Comparison of ENCODE assay signal across 33 cellular contexts in the genomic region with DNA sequence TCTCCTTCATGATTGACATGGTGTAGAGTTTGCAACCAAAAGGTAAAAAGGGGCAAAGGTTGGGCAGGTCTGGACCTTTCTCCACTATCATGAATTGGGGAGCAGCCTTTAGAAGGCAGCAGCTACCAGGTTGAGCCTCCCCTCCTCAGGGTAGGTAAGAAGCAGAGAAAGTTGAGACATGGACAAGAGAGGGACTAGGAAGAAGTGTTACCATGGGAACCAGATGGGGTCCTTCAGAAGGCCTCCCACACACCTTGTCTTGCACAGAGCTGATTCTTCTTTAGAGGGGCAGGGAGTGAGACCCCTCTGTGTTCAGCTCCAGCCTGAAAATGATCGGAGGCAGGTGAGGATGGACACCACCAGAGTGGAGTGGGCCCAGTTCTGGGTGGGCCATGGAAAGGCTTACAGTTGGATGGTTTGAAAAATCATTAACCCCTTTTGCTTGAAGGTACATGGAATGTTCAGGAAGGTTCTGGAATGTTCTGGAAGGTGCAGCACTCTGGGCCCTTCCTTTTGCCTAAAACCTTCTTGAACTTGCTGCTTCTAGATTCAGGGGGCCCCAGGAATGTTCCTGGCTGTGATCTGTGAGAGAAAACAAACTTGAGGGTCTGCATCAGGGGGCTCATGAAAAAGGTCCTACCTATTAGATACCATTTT. TPM values are rescaled to one million over a fixed set of nuclear protein-coding genes. Genes with fewer than 3 reads are reported as not detected.
"Had no signal": no experiment of that assay in that cellular context is flagged by ENCODE, and none has a peak within 500 bp of the region (broad histone marks: within the 10 kb centered on the region; RNA-seq: fewer than 3 reads in every experiment).

No MANE protein-coding gene starts in this region.

- H3K4me1 Mint-ChIP-seq: activated B cell treated with CpG ODN at 0.5 μM for 24 hours; activated naive CD4-positive, alpha-beta T cell treated with anti-CD3 and anti-CD28 coated beads, Interleukin-2, amount 10 ng/mL, durations not matched to agents 7 days and 5 days had no signal

- H3K27me3 ChIP-seq: ascending aorta, body of pancreas, breast epithelium, SJSA1 had no signal

- H3K36me3 ChIP-seq: breast epithelium had no signal

- H3K4me3 Mint-ChIP-seq: activated B cell treated with CpG ODN at 0.5 μM for 24 hours; activated CD4-positive, alpha-beta memory T cell treated with anti-CD3 and anti-CD28 coated beads for 36 hours; activated naive CD4-positive, alpha-beta T cell treated with anti-CD3 and anti-CD28 coated beads, Interleukin-2, amount 10 ng/mL, durations not matched to agents 7 days and 5 days; activated naive CD8-positive, alpha-beta T cell treated with anti-CD3 and anti-CD28 coated beads, Interleukin-2, amount 10 ng/mL, durations not matched to agents 7 days and 5 days; activated T-cell treated with anti-CD3 and anti-CD28 coated beads, Interleukin-2, amount 50 U/mL, for 4 hours; activated T-helper 1 cell treated with anti-CD3 and anti-CD28 coated beads, Interleukin-12 subunit alpha, Interleukin-12 subunit beta, Interleukin-2, Interleukin-4 antibody, amounts not matched to agents 30 ng/mL and 10 ng/mL and 1 ng/mL, durations not matched to agents 14 hours and 24 hours and 36 hours had no signal

- H3K9me3 ChIP-seq: ascending aorta, body of pancreas, breast epithelium, SJSA1 had no signal

- H3K9me3 Mint-ChIP-seq: activated B cell treated with CpG ODN at 0.5 μM for 24 hours; activated CD4-positive, alpha-beta memory T cell treated with anti-CD3 and anti-CD28 coated beads for 36 hours; activated naive CD4-positive, alpha-beta T cell treated with anti-CD3 and anti-CD28 coated beads, Interleukin-2, amount 10 ng/mL, durations not matched to agents 7 days and 5 days; activated naive CD8-positive, alpha-beta T cell treated with anti-CD3 and anti-CD28 coated beads, Interleukin-2, amount 10 ng/mL, durations not matched to agents 7 days and 5 days; activated T-cell treated with anti-CD3 and anti-CD28 coated beads, Interleukin-2, amount 50 U/mL, for 4 hours; activated T-helper 1 cell treated with anti-CD3 and anti-CD28 coated beads, Interleukin-12 subunit alpha, Interleukin-12 subunit beta, Interleukin-2, Interleukin-4 antibody, amounts not matched to agents 30 ng/mL and 10 ng/mL and 1 ng/mL, durations not matched to agents 14 hours and 24 hours and 36 hours had no signal

- H3K27me3 Mint-ChIP-seq: activated B cell treated with CpG ODN at 0.5 μM for 24 hours had no signal

- DNase-seq: activated B cell treated with CpG ODN at 0.5 μM for 24 hours; activated CD4-positive, alpha-beta memory T cell treated with anti-CD3 and anti-CD28 coated beads for 36 hours; activated CD4-positive, alpha-beta T cell treated with anti-CD3 and anti-CD28 coated beads for 4 hours; activated CD4-positive, alpha-beta T cell treated with anti-CD3 and anti-CD28 coated beads, Interleukin-2, amount 50 U/mL, for 1 hour; activated CD4-positive, CD25-positive, alpha-beta regulatory T cell treated with anti-CD3 and anti-CD28 coated beads, Interleukin-2, amount 50 U/mL, for 72 hours; activated CD8-positive, alpha-beta memory T cell treated with anti-CD3 and anti-CD28 coated beads, Interleukin-2, amount 50 U/mL, for 4 hours; activated naive CD4-positive, alpha-beta T cell treated with anti-CD3 and anti-CD28 coated beads, Interleukin-2, amount 10 ng/mL, durations not matched to agents 7 days and 5 days; activated naive CD8-positive, alpha-beta T cell treated with anti-CD3 and anti-CD28 coated beads, Interleukin-2, amount 10 ng/mL, durations not matched to agents 7 days and 5 days; activated T-cell treated with anti-CD3 and anti-CD28 coated beads for 4 hours; activated T-cell treated with anti-CD3 and anti-CD28 coated beads, Interleukin-2, amount 50 U/mL, for 4 hours; amygdala; body of pancreas; Karpas-422; KBM-7; NCI-H1105; NCI-H1417 treated with DMSO at 0.1 percent for 48 hours; NCI-H187 treated with DMSO at 0.1 percent for 48 hours; NCI-H2081; NCI-H345; NCI-H524 treated with DMSO at 0.1 percent for 48 hours; RPMI8226; SHP77 treated with DMSO at 0.1 percent for 48 hours; SW 1271; T-helper 1 cell; T-helper 2 cell; T-helper 9 cell had no signal

- ATAC-seq: activated T-cell treated with anti-CD3 and anti-CD28 coated beads, Interleukin-2, amount 50 U/mL, for 4 hours; body of pancreas; Panc1 had no signal

- H3K4me3 ChIP-seq: ascending aorta, body of pancreas, breast epithelium, SJSA1 had no signal

- H3K27ac ChIP-seq: ascending aorta, body of pancreas, breast epithelium, SJSA1, VCaP had no signal

- H3K4me1 ChIP-seq: ascending aorta, breast epithelium, SJSA1 had no signal

- H3K27ac Mint-ChIP-seq: activated B cell treated with CpG ODN at 0.5 μM for 24 hours; activated CD4-positive, alpha-beta memory T cell treated with anti-CD3 and anti-CD28 coated beads for 36 hours; activated naive CD4-positive, alpha-beta T cell treated with anti-CD3 and anti-CD28 coated beads, Interleukin-2, amount 10 ng/mL, durations not matched to agents 7 days and 5 days; activated naive CD8-positive, alpha-beta T cell treated with anti-CD3 and anti-CD28 coated beads, Interleukin-2, amount 10 ng/mL, durations not matched to agents 7 days and 5 days; activated T-helper 1 cell treated with anti-CD3 and anti-CD28 coated beads, Interleukin-12 subunit alpha, Interleukin-12 subunit beta, Interleukin-2, Interleukin-4 antibody, amounts not matched to agents 30 ng/mL and 10 ng/mL and 1 ng/mL, durations not matched to agents 14 hours and 24 hours and 36 hours had no signal

RNA-seq across cellular contexts. Expression of a gene that starts 50.3 kb away (rescaled TPM):
- total RNA-seq: activated B cell treated with CpG ODN at 0.5 μM for 24 hours; activated CD4-positive, alpha-beta memory T cell treated with anti-CD3 and anti-CD28 coated beads for 36 hours; activated naive CD8-positive, alpha-beta T cell treated with anti-CD3 and anti-CD28 coated beads, Interleukin-2, amount 10 ng/mL, durations not matched to agents 7 days and 5 days; activated T-helper 1 cell treated with anti-CD3 and anti-CD28 coated beads, Interleukin-12 subunit alpha, Interleukin-12 subunit beta, Interleukin-2, Interleukin-4 antibody, amounts not matched to agents 30 ng/mL and 10 ng/mL and 1 ng/mL, durations not matched to agents 14 hours and 24 hours and 36 hours; MCF 10A; SJSA1 had no signal
